ENCODE assay signal across 8 cellular contexts in the genomic region with DNA sequence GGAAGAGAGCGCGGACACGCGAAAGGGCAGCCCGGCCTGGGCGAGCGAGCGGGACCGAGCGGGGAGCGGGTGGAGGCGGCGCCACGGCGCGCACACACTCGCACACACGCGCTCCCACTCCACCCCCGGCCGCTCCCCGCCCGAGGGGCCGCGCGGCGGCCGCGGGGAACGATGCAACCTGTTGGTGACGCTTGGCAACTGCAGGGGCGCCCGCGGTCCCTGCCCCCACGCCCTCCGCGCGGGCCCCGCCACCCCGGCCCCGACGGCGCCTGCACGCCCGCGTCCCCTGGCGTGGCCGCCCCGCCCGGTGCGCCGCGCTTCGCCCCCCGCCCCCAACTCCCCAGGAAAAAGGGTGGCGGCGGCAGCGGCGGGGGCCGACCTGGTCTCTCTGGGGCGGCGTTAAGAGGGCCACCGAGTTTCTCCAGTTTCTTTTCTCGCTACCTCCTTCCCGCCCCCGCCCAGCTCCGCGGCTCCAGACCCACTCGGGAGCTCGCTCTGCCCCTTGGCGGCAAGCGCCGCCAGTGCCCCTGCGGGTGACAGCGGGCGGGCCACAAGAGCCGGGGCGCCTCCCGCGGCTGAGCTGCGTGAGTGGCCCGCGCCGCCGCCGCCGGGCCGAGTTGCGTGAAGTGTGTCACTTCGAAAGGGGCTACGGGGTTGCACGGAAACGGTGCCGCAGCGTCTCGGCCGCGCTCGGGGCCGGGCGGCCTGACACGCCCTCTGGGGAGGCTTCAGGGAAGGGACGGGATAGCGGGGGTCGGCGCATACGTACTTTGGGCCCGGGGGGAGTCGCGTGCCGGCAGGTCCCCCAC. TPM values are rescaled to one million over a fixed set of nuclear protein-coding genes. Genes with fewer than 3 reads are reported as not detected.
DNase-seq lines count a peak whose midpoint lies in the region; FAIRE-seq and TF ChIP-seq lines count a peak whose summit lies in the region.

A gene (minus strand): TSS at position 80 of the 809 bp plus-strand sequence. CDS start 2,847 bp downstream, outside the sequence.

- POLR2A ChIA-PET in RWPE1 (lab: Yijun Ruan, JAX; ENCODE audit: low non-redundant PET) = interaction anchor here (0.5 to 1.3 kb wide), 4 partner anchors 261 to 422 kb away, joined by 3 to 7 read pairs (median 4); no protein-coding TSS in a partner anchor

- peak within 1 kb of the TSS; percentile 73 for H3K4me3 ChIP-seq in fibroblast of the aortic adventitia (ENCODE audit: low read depth, low read length)
- H3K4me3 ChIP-seq in neural cell (ENCODE audit: low read length) = peak within 1 kb of the TSS; percentile 86
- H3K4me3 ChIP-seq in stomach = peak within 1 kb of the TSS; percentile 68 to 92 (median 78)

- H3K27me3 ChIP-seq in neural cell (ENCODE audit: insufficient read depth, low read depth, low read length) = peaks cover 45% of the 10 kb centered on the region
- H3K27me3 ChIP-seq in stomach = no peaks in the 10 kb centered on the region

- no peak for TF ChIP-seq POLR2A in stomach (IDR thresholded peaks at IDR 0.05)

- no peaks in the 10 kb centered on the region for H3K79me2 ChIP-seq in neural cell (replicated peaks; ENCODE audit: insufficient read depth, low read length)

- WGBS in stomach, 5 donors = 0 to 1% (median 0%) methylated on average over 37 to 111 of the region's 111 CpGs

- peak; percentile 76 for FAIRE-seq in HTR-8/SVneo (lab: Jason Lieb, UNC)

- H3K9ac ChIP-seq in neural cell (ENCODE audit: low read length) = peak within 1 kb of the TSS; percentile 57

- TF ChIP-seq CTCF in GM20000 (IDR thresholded peaks at IDR 0.05; ENCODE audit: extremely low read depth, missing control alignments) (peak; percentile 41), RWPE1 (conservative IDR thresholded peaks at IDR 0.05; ENCODE audit: low read depth) (peak; percentile 92), fibroblast of the aortic adventitia (IDR thresholded peaks at IDR 0.05; ENCODE audit: insufficient read depth, low read length) (peak; percentile 63), neural cell (IDR thresholded peaks at IDR 0.05; ENCODE audit: poor library complexity, severe bottlenecking) (peak; percentile 49), stomach (IDR thresholded peaks at IDR 0.05) (peak in 3 of 7 experiments; percentile 56 to 87 (median 66))

- no peak for TF ChIP-seq EP300 in neural cell (conservative IDR thresholded peaks at IDR 0.05; ENCODE audit: poor library complexity, severe bottlenecking)
- TF ChIP-seq EP300 in stomach (IDR thresholded peaks at IDR 0.05) = no peak

- DNase-seq in DMS 273 treated with DMSO at 0.1 percent for 48 hours (lab: John Stamatoyannopoulos, UW) = peak; percentile 61
- peak; percentile 92 for DNase-seq in GM20000 (ENCODE audit: low spot score)
- peak; percentile 60 for DNase-seq in HTR-8/SVneo (ENCODE audit: insufficient read length, low spot score)
- peak; percentile 80 for DNase-seq in RWPE1 (ENCODE audit: low spot score)
- peak; percentile 82 for DNase-seq in activated T-helper 9 cell treated with anti-CD3 and anti-CD28 coated beads, Interleukin-2, amount 50 U/mL, for 16 hours (ENCODE audit: low read depth)
- peak; percentile 88 for DNase-seq in fibroblast of the aortic adventitia (ENCODE audit: low read depth)
- peak; percentile 88 for DNase-seq in stomach

- CTCF ChIA-PET in RWPE1 (lab: Yijun Ruan, JAX) = interaction anchor here (0.6 to 2.3 kb wide), 31 partner anchors 24 to 1687 kb away, joined by 3 to 14 read pairs (median 4); no protein-coding TSS in a partner anchor

- H3K4me1 ChIP-seq in stomach = peaks cover 3 to 32% (median 25%) of the 10 kb centered on the region in 4 donors

- TF ChIP-seq RAD21 in neural cell (conservative IDR thresholded peaks at IDR 0.05) = peak; percentile 51

- H3K36me3 ChIP-seq in neural cell (ENCODE audit: insufficient read depth, low read length) (no peaks in the 10 kb centered on the region), stomach (peaks cover 0 to 9% (median 0%) of the 10 kb centered on the region in 4 donors)

- intact Hi-C loops in stomach (cut with DNase I; ENCODE audit: low total_unique reads) = loop anchor here (10.0 kb wide), 1 partner anchor 389 kb away; no protein-coding TSS in a partner anchor

- H3F3A ChIP-seq in neural cell (ENCODE audit: insufficient read depth, low read length, poor library complexity, severe bottlenecking) = no peaks in the 10 kb centered on the region

- H3K27ac ChIP-seq in RWPE1 = peak within 1 kb of the TSS; percentile 100
- H3K27ac ChIP-seq in neural cell (ENCODE audit: low read length) = no peak within 1 kb of the TSS
- peak within 1 kb of the TSS; percentile 92 to 100 (median 99) for H3K27ac ChIP-seq in stomach

- no peak within 1 kb of the TSS for H2AFZ ChIP-seq in neural cell (ENCODE audit: low read depth, low read length)

- H4K20me1 ChIP-seq in neural cell (ENCODE audit: insufficient read depth) = no peaks in the 10 kb centered on the region

- H3K4me2 ChIP-seq in neural cell (ENCODE audit: low read length) = peak within 1 kb of the TSS; percentile 55

- H3K9me3 ChIP-seq in neural cell (ENCODE audit: low read length) (no peaks in the 10 kb centered on the region), stomach (no peaks in the 10 kb centered on the region)

- no peaks in the 10 kb centered on the region for H3K9me2 ChIP-seq in neural cell (ENCODE audit: insufficient read depth, low read length)

TF ChIP-seq in neural cell, 6 proteins besides CTCF, POLR2A, EP300 and RAD21:
- peak; percentile 28 for TF ChIP-seq MXI1 (conservative IDR thresholded peaks at IDR 0.05; ENCODE audit: poor library complexity, severe bottlenecking)
- TF ChIP-seq, protein P1, sequence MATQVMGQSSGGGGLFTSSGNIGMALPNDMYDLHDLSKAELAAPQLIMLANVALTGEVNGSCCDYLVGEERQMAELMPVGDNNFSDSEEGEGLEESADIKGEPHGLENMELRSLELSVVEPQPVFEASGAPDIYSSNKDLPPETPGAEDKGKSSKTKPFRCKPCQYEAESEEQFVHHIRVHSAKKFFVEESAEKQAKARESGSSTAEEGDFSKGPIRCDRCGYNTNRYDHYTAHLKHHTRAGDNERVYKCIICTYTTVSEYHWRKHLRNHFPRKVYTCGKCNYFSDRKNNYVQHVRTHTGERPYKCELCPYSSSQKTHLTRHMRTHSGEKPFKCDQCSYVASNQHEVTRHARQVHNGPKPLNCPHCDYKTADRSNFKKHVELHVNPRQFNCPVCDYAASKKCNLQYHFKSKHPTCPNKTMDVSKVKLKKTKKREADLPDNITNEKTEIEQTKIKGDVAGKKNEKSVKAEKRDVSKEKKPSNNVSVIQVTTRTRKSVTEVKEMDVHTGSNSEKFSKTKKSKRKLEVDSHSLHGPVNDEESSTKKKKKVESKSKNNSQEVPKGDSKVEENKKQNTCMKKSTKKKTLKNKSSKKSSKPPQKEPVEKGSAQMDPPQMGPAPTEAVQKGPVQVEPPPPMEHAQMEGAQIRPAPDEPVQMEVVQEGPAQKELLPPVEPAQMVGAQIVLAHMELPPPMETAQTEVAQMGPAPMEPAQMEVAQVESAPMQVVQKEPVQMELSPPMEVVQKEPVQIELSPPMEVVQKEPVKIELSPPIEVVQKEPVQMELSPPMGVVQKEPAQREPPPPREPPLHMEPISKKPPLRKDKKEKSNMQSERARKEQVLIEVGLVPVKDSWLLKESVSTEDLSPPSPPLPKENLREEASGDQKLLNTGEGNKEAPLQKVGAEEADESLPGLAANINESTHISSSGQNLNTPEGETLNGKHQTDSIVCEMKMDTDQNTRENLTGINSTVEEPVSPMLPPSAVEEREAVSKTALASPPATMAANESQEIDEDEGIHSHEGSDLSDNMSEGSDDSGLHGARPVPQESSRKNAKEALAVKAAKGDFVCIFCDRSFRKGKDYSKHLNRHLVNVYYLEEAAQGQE (IDR thresholded peaks at IDR 0.05; ENCODE audit: borderline replicate concordance) = no peak
- no peak for TF ChIP-seq POLR2AphosphoS5 (IDR thresholded peaks at IDR 0.05)
- TF ChIP-seq SMC3 (conservative IDR thresholded peaks at IDR 0.05; ENCODE audit: poor library complexity) = peak; percentile 57
TF ChIP-seq in neural cell: peak in this region for 2.

RNA-seq across cellular contexts. Expression of the gene that starts here (rescaled TPM):
- total RNA-seq in fibroblast of the aortic adventitia (ENCODE audit: low replicate concordance) = 132 and 147 TPM in 2 replicates
- polyA plus RNA-seq in neural cell = 2.2 and 2.3 TPM in 2 replicates
- 10.0 and 11.9 TPM in 2 replicates for polyA minus RNA-seq in neural cell
- total RNA-seq in stomach = 10 to 100 TPM in 4 of 5 donors, 1 to 10 TPM in 1; 6.4 to 82.8 (median 52.6) TPM
- polyA plus RNA-seq in stomach = 10 to 100 TPM; 11.5 to 18.6 (median 12.9) TPM
